In genomic region chr2:190469770-190470169, GRCh38 we compare ENCODE assay signal across 9 cellular contexts.
DNase-seq lines count a peak whose midpoint lies in the region; ATAC-seq and TF ChIP-seq lines count a peak whose summit lies in the region.
"Had no signal": no experiment of that assay in that cellular context is flagged by ENCODE, and none has a peak within 500 bp of the region (broad histone marks: within the 10 kb centered on the region; RNA-seq: fewer than 3 reads in every experiment).

No MANE protein-coding gene starts in this region.

- intact Hi-C loops in activated CD8-positive, alpha-beta T cell treated with anti-CD3 and anti-CD28 coated beads for 36 hours (cut with micrococcal nuclease), result no loop called here

- H3K27ac ChIP-seq in gastroesophageal sphincter, result peak overlapping the region; percentile 74 to 88 (median 86)

- H3K4me3 Mint-ChIP-seq in activated CD8-positive, alpha-beta T cell treated with anti-CD3 and anti-CD28 coated beads, Interleukin-2, amount 10 ng/mL, durations not matched to agents 7 days and 5 days, result no peak overlapping the region
- no peak overlapping the region for H3K4me3 Mint-ChIP-seq in activated CD8-positive, alpha-beta T cell treated with anti-CD3 and anti-CD28 coated beads for 36 hours

- H3K9me3 ChIP-seq in gastroesophageal sphincter, result no peaks in the 10 kb centered on the region
- H3K9me3 ChIP-seq: ovary had no signal

- CTCF ChIA-PET in activated CD8-positive, alpha-beta T cell treated with anti-CD3 and anti-CD28 coated beads, Interleukin-2, amount 10 ng/mL, durations not matched to agents 7 days and 5 days (lab: Charles Lee), result interaction anchor here (1.5 kb wide), 1 partner anchor 12 kb away, joined by 7 read pairs; no protein-coding TSS in a partner anchor
- CTCF ChIA-PET in activated CD8-positive, alpha-beta T cell treated with anti-CD3 and anti-CD28 coated beads for 36 hours (lab: Charles Lee), result interaction anchor here (1.2 kb wide), 1 partner anchor 22 kb away, joined by 5 read pairs; no protein-coding TSS in a partner anchor

- no peaks in the 10 kb centered on the region for H3K27me3 ChIP-seq in gastroesophageal sphincter
- H3K27me3 ChIP-seq: ovary had no signal

- no peak for TF ChIP-seq CTCF in activated CD8-positive, alpha-beta T cell treated with anti-CD3 and anti-CD28 coated beads for 36 hours (IDR thresholded peaks at IDR 0.05)
- TF ChIP-seq CTCF in gastroesophageal sphincter (IDR thresholded peaks at IDR 0.05), result no peak

- peaks cover 21% of the 10 kb centered on the region for H3K4me1 Mint-ChIP-seq in activated CD8-positive, alpha-beta T cell treated with anti-CD3 and anti-CD28 coated beads, Interleukin-2, amount 10 ng/mL, durations not matched to agents 7 days and 5 days (ENCODE audit: low read depth)
- H3K4me1 Mint-ChIP-seq in activated CD8-positive, alpha-beta T cell treated with anti-CD3 and anti-CD28 coated beads for 36 hours (ENCODE audit: low read depth), result peaks cover 41% of the 10 kb centered on the region

- WGBS in gastroesophageal sphincter (ENCODE audit: low coverage in 1 of 2), 2 donors, result 12 to 33% methylated on average over 1 to 2 of the region's 2 CpGs

- peak; percentile 51 for ATAC-seq in activated CD8-positive, alpha-beta T cell treated with anti-CD3 and anti-CD28 coated beads, Interleukin-2, amount 10 ng/mL, durations not matched to agents 7 days and 5 days
- no peak for ATAC-seq in activated CD8-positive, alpha-beta T cell treated with anti-CD3 and anti-CD28 coated beads for 36 hours
- peak; percentile 71 for ATAC-seq in gastroesophageal sphincter

- H3K27me3 Mint-ChIP-seq in activated CD8-positive, alpha-beta T cell treated with anti-CD3 and anti-CD28 coated beads, Interleukin-2, amount 10 ng/mL, durations not matched to agents 7 days and 5 days (ENCODE audit: low read depth), result no peaks in the 10 kb centered on the region
- no peaks in the 10 kb centered on the region for H3K27me3 Mint-ChIP-seq in activated CD8-positive, alpha-beta T cell treated with anti-CD3 and anti-CD28 coated beads for 36 hours

- DNase-seq in activated CD8-positive, alpha-beta T cell treated with anti-CD3 and anti-CD28 coated beads, Interleukin-2, amount 10 ng/mL, durations not matched to agents 7 days and 5 days, result no peak
- DNase-seq in activated CD8-positive, alpha-beta T cell treated with anti-CD3 and anti-CD28 coated beads for 36 hours, result no peak
- peak; percentile 94 to 96 for DNase-seq in SHP77 (lab: John Stamatoyannopoulos, UW)
- peak; percentile 38 for DNase-seq in superior temporal gyrus (ENCODE audit: extremely low spot score)
- no peak for DNase-seq in MV-4-11 (lab: John Stamatoyannopoulos, UW)
- no peak for DNase-seq in islet precursor cell
- DNase-seq in NCI-H1048 (lab: John Stamatoyannopoulos, UW), result no peak

- no peak overlapping the region for H3K27ac Mint-ChIP-seq in activated CD8-positive, alpha-beta T cell treated with anti-CD3 and anti-CD28 coated beads, Interleukin-2, amount 10 ng/mL, durations not matched to agents 7 days and 5 days
- no peak overlapping the region for H3K27ac Mint-ChIP-seq in activated CD8-positive, alpha-beta T cell treated with anti-CD3 and anti-CD28 coated beads for 36 hours

- no peak for TF ChIP-seq EP300 in gastroesophageal sphincter (IDR thresholded peaks at IDR 0.05)

- H3K9me3 Mint-ChIP-seq in activated CD8-positive, alpha-beta T cell treated with anti-CD3 and anti-CD28 coated beads, Interleukin-2, amount 10 ng/mL, durations not matched to agents 7 days and 5 days (ENCODE audit: insufficient read depth), result peaks cover 6% of the 10 kb centered on the region
- peaks cover 4% of the 10 kb centered on the region for H3K9me3 Mint-ChIP-seq in activated CD8-positive, alpha-beta T cell treated with anti-CD3 and anti-CD28 coated beads for 36 hours

- H3K4me3 ChIP-seq in gastroesophageal sphincter, result no peak overlapping the region
- H3K4me3 ChIP-seq: ovary had no signal

- TF ChIP-seq POLR2A in gastroesophageal sphincter (IDR thresholded peaks at IDR 0.05), result no peak

- peaks cover 25 to 60% (median 29%) of the 10 kb centered on the region in 3 donors for H3K4me1 ChIP-seq in gastroesophageal sphincter

- H3K36me3 ChIP-seq in gastroesophageal sphincter, result peaks cover 0 to 9% of the 10 kb centered on the region in 2 donors
- H3K36me3 ChIP-seq: ovary had no signal

- peaks cover 58% of the 10 kb centered on the region for H3K36me3 Mint-ChIP-seq in activated CD8-positive, alpha-beta T cell treated with anti-CD3 and anti-CD28 coated beads, Interleukin-2, amount 10 ng/mL, durations not matched to agents 7 days and 5 days (ENCODE audit: low read depth)
- H3K36me3 Mint-ChIP-seq in activated CD8-positive, alpha-beta T cell treated with anti-CD3 and anti-CD28 coated beads for 36 hours (ENCODE audit: low read depth), result peaks cover 46% of the 10 kb centered on the region

- POLR2A ChIA-PET in activated CD8-positive, alpha-beta T cell treated with anti-CD3 and anti-CD28 coated beads, Interleukin-2, amount 10 ng/mL, durations not matched to agents 7 days and 5 days (lab: Charles Lee), result no interaction called here
- POLR2A ChIA-PET in activated CD8-positive, alpha-beta T cell treated with anti-CD3 and anti-CD28 coated beads for 36 hours (lab: Charles Lee), result interaction anchor here (1.4 kb wide), 1 partner anchor 9 kb away, joined by 4 read pairs; no protein-coding TSS in a partner anchor

Comparison
In these comparisons a context has a peak if more than half of its experiments do, and no peak if none do; other contexts are left out.
1. DNase-seq: peak in SHP77 (2 of 2) and superior temporal gyrus (single experiment); none in activated CD8-positive, alpha-beta T cell treated with anti-CD3 and anti-CD28 coated beads, Interleukin-2, amount 10 ng/mL, durations not matched to agents 7 days and 5 days (single experiment), activated CD8-positive, alpha-beta T cell treated with anti-CD3 and anti-CD28 coated beads for 36 hours (single experiment), MV-4-11 (single experiment), islet precursor cell (single experiment) and NCI-H1048 (single experiment).